ENCODE assay signal across 8 cellular contexts in the genomic region with DNA sequence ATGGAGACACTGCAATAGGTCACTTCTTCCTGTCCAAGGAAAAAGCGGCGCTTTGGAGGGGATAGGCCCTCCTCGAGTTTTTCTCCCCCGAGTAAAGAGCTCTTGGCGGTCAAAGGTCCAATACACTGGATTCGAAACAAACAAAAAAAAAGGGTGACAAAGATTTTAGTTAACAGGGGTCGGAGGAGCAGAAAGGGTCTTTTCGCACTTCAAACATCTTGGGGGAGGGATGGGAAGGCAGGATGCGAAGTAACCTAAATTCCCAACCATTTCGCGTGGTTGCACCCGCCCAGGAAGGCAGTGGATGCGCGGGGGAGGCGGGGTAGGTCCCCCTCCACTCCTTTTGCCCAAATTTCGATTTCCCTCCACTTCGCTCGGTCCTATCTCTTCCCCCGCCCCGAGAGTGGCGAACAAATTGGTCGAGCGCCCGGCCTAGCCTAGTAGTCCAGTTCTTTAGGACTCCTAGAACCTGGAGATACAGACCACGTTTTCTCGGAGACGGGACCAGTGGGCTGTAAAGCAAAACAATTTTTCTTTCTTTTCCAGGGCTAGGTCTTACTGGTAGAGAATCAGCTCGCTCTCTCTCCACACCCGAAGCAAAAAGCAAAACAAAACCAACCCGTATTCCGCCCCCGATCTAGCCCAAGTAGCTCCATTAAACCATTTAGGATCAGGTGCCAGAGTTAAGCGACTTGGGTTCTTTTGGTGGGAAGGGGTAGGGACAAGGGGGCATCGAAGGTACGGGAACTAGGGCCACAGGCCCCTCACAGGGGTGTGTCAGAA. TPM values are rescaled to one million over a fixed set of nuclear protein-coding genes. Genes with fewer than 3 reads are reported as not detected.
A peak's percentile ranks its signal among the peaks of the same experiment; 100 is the strongest.
DNase-seq lines count a peak whose midpoint lies in the region; ATAC-seq and TF ChIP-seq lines count a peak whose summit lies in the region.

No MANE protein-coding gene starts in this region.

- H3K27me3 ChIP-seq in SJCRH30, result no peaks in the 10 kb centered on the region
- H3K27me3 ChIP-seq in kidney epithelial cell (ENCODE audit: control insufficient read depth, insufficient read depth, low read length), result no peaks in the 10 kb centered on the region
- H3K27me3 ChIP-seq in spleen (replicated peaks in 1 of 7), result no peaks in the 10 kb centered on the region

- H3K27ac ChIP-seq in SJCRH30 (peak overlapping the region; percentile 78), spleen (peak overlapping the region; percentile 87 to 99 (median 99))

- no peaks in the 10 kb centered on the region for H3K27me3 Mint-ChIP-seq in central memory CD8-positive, alpha-beta T cell

- peak overlapping the region; percentile 75 for H3K4me3 ChIP-seq in SJCRH30
- H3K4me3 ChIP-seq in kidney epithelial cell (ENCODE audit: low read depth, low read length), result peak overlapping the region; percentile 62
- H3K4me3 ChIP-seq in spleen, result peak overlapping the region; percentile 25 to 82 (median 44)

- intact Hi-C loops in spleen (cut with DNase I; ENCODE audit: low total_unique reads), result no loop called here

- WGBS in spleen, 5 donors, result 1 to 39% (median 3%) methylated on average over 32 to 35 of the region's 35 CpGs

- peaks cover 24% of the 10 kb centered on the region for H3K4me1 Mint-ChIP-seq in central memory CD8-positive, alpha-beta T cell

- H3K9me3 ChIP-seq in SJCRH30 (replicated peaks), result no peaks in the 10 kb centered on the region
- no peaks in the 10 kb centered on the region for H3K9me3 ChIP-seq in spleen

- H3K36me3 ChIP-seq in SJCRH30 (0 out of 2 replicates have a peak, but pooled peaks cover 4% of the 10 kb centered on the region), kidney epithelial cell (ENCODE audit: control insufficient read depth, insufficient read depth, low read length) (no peaks in the 10 kb centered on the region), spleen (no peaks in the 10 kb centered on the region)

- no peaks in the 10 kb centered on the region for H3K9me3 Mint-ChIP-seq in central memory CD8-positive, alpha-beta T cell

- peaks cover 31% of the 10 kb centered on the region for H3K36me3 Mint-ChIP-seq in central memory CD8-positive, alpha-beta T cell (ENCODE audit: insufficient read depth)

- H3K4me3 Mint-ChIP-seq in central memory CD8-positive, alpha-beta T cell, result peak overlapping the region; percentile 99

- ATAC-seq in central memory CD8-positive, alpha-beta T cell (replicated peaks; ENCODE audit: extremely low read depth, poor library complexity, severe bottlenecking), result peak; percentile 12

- no peak for TF ChIP-seq CTCF in kidney epithelial cell (IDR thresholded peaks at IDR 0.05; ENCODE audit: insufficient read depth, low read length, poor library complexity, severe bottlenecking)
- TF ChIP-seq CTCF in spleen (IDR thresholded peaks at IDR 0.05 in 8 of 11, conservative IDR thresholded peaks at IDR 0.05 in 3 of 11), result no peak

- DNase-seq in CD1c-positive myeloid dendritic cell (ENCODE audit: extremely low spot score) (peak; percentile 12), HCEC 1CT (peak; percentile 40), SJCRH30 (peak; percentile 64 to 78), kidney epithelial cell (ENCODE audit: low read depth) (no peak), spleen (peak; percentile 84)
- no peak for DNase-seq in central memory CD8-positive, alpha-beta T cell (ENCODE audit: low spot score in 2 of 2)
- DNase-seq in central memory CD4-positive, alpha-beta T cell, result no peak
- no peak for DNase-seq in stimulated activated naive CD4-positive, alpha-beta T cell treated with Interleukin-2 at 50 U/mL for 16 hours (lab: John Stamatoyannopoulos, UW)

- H3K4me1 ChIP-seq in SJCRH30, result 0 out of 2 replicates have a peak, but pooled peaks cover 5% of the 10 kb centered on the region
- H3K4me1 ChIP-seq in spleen, result peaks cover 2 to 23% (median 10%) of the 10 kb centered on the region in 6 donors

- H3K27ac Mint-ChIP-seq in central memory CD8-positive, alpha-beta T cell (ENCODE audit: low read depth), result peak overlapping the region; percentile 100

- no peak for TF ChIP-seq POLR2A in spleen (IDR thresholded peaks at IDR 0.05)

RNA-seq across cellular contexts. Expression of a gene that starts 2.0 kb away (rescaled TPM):
- total RNA-seq in SJCRH30 (2014; rRNA removed; shearing (Covaris generic)), result 260 and 299 TPM in 2 replicates
- 29.2 and 35.1 TPM in 2 replicates for total RNA-seq in kidney epithelial cell
- 100 to 1,000 TPM in 3 of 7 donors, 10 to 100 TPM in 4; 83.3 to 106 (median 97.8) TPM for total RNA-seq in spleen
- polyA plus RNA-seq in spleen, result 10 to 100 TPM; 17.9 to 23.0 (median 21.6) TPM

Comparison
In these comparisons a context has a peak if more than half of its experiments do, and no peak if none do; other contexts are left out.
1. DNase-seq: peak in CD1c-positive myeloid dendritic cell (single experiment), HCEC 1CT (single experiment), SJCRH30 (2 of 2) and spleen (single experiment); none in central memory CD8-positive, alpha-beta T cell (0 of 2), kidney epithelial cell (single experiment), central memory CD4-positive, alpha-beta T cell (single experiment) and stimulated activated naive CD4-positive, alpha-beta T cell treated with Interleukin-2 at 50 U/mL for 16 hours (single experiment).
2. Peak in every context shown above with its lines, with median percentiles within 50 percentile points of each other: H3K4me3 ChIP-seq.